Comparison of ENCODE assay signal across 8 cellular contexts in genomic region chr7:45574521-45575500, GRCh38. TPM values are rescaled to one million over a fixed set of nuclear protein-coding genes. Genes with fewer than 3 reads are reported as not detected.
DNase-seq lines count a peak whose midpoint lies in the region; ATAC-seq lines count a peak whose summit lies in the region.

No MANE protein-coding gene starts in this region.

- H3K9me3 ChIP-seq in iPS-15b (ENCODE audit: control insufficient read depth, insufficient read depth, low read length) (no peaks in the 10 kb centered on the region), subcutaneous abdominal adipose tissue (ENCODE audit: control insufficient read depth in 5 of 5, low read length in 5 of 5) (no peaks in the 10 kb centered on the region), SJCRH30 (replicated peaks) (no peaks in the 10 kb centered on the region)

- H3K27ac ChIP-seq in subcutaneous abdominal adipose tissue (ENCODE audit: low read depth, low read length) (no peak overlapping the region), SJCRH30 (no peak overlapping the region)

- H3K9ac ChIP-seq in iPS-15b (ENCODE audit: low read depth, low read length) (peak overlapping the region; percentile 76), subcutaneous abdominal adipose tissue (ENCODE audit: low read length in 5 of 5) (no peak overlapping the region)

- H3K4me3 ChIP-seq in iPS-15b (ENCODE audit: low read depth, low read length), result peak overlapping the region; percentile 77
- H3K4me3 ChIP-seq in subcutaneous abdominal adipose tissue (ENCODE audit: low read depth in 1 of 5, low read length in 5 of 5), result peak overlapping the region in 4 of 5 donors; percentile 60 to 79 (median 66)
- no peak overlapping the region for H3K4me3 ChIP-seq in SJCRH30

- H3K4me1 ChIP-seq in iPS-15b (ENCODE audit: control insufficient read depth, insufficient read depth, low read length), result peaks cover 18% of the 10 kb centered on the region
- peaks cover 2 to 17% (median 15%) of the 10 kb centered on the region in 5 donors for H3K4me1 ChIP-seq in subcutaneous abdominal adipose tissue (ENCODE audit: control insufficient read depth in 5 of 5, insufficient read depth in 5 of 5, low read length in 5 of 5)
- no peaks in the 10 kb centered on the region for H3K4me1 ChIP-seq in SJCRH30

- ATAC-seq in GM18873 (IDR thresholded peaks at IDR 0.05; ENCODE audit: low FRiP score, unreplicated experiment), result no peak

- DNase-seq in activated T-cell treated with anti-CD3 and anti-CD28 coated beads for 48 hours (ENCODE audit: low read depth), result peak; percentile 11
- no peak for DNase-seq in activated T-cell treated with anti-CD3 and anti-CD28 coated beads, Interleukin-2, amount 50 U/mL, for 1 hour
- peak; percentile 32 for DNase-seq in LHCN-M2 (ENCODE audit: low read depth)
- peak; percentile 79 for DNase-seq in astrocyte of the hippocampus (ENCODE audit: low read depth, low spot score)
- DNase-seq in SJCRH30, result no peak

- H3K36me3 ChIP-seq in iPS-15b (ENCODE audit: control insufficient read depth, insufficient read depth, low read length) (no peaks in the 10 kb centered on the region), subcutaneous abdominal adipose tissue (ENCODE audit: control insufficient read depth in 5 of 5, insufficient read depth in 5 of 5, low read length in 5 of 5) (no peaks in the 10 kb centered on the region), SJCRH30 (no peaks in the 10 kb centered on the region)

- H3K27me3 ChIP-seq in iPS-15b (ENCODE audit: control insufficient read depth, insufficient read depth, low read length), result peaks cover 48% of the 10 kb centered on the region
- peaks cover 24 to 51% (median 27%) of the 10 kb centered on the region in 5 donors for H3K27me3 ChIP-seq in subcutaneous abdominal adipose tissue (ENCODE audit: control insufficient read depth in 5 of 5, insufficient read depth in 4 of 5, low read length in 5 of 5)
- peaks cover 9% of the 10 kb centered on the region; the same call in 1 of the 2 replicates for H3K27me3 ChIP-seq in SJCRH30

RNA-seq across cellular contexts. Expression of gene ADCY1, which starts 0.6 kb away (rescaled TPM):
- total RNA-seq in LHCN-M2 (2014; rRNA removed), result 0.26 and 0.52 TPM in 2 replicates
- 0.24 TPM for polyA plus RNA-seq in LHCN-M2 (2012)
- not detected in 2 replicates for total RNA-seq in SJCRH30 (2014; rRNA removed; shearing (Covaris generic))

Comparison
In these comparisons a context has a peak if more than half of its experiments do, and no peak if none do; other contexts are left out.
1. DNase-seq: peak in activated T-cell treated with anti-CD3 and anti-CD28 coated beads for 48 hours (single experiment), LHCN-M2 (single experiment) and astrocyte of the hippocampus (single experiment); none in activated T-cell treated with anti-CD3 and anti-CD28 coated beads, Interleukin-2, amount 50 U/mL, for 1 hour (single experiment) and SJCRH30 (0 of 2).